In genomic region chr3:120095226-120096165, GRCh38 we compare ENCODE assay signal across 8 cellular contexts. TPM values are rescaled to one million over a fixed set of nuclear protein-coding genes. Genes with fewer than 3 reads are reported as not detected.
DNase-seq lines count a peak whose midpoint lies in the region; ATAC-seq and TF ChIP-seq lines count a peak whose summit lies in the region.

No MANE protein-coding gene starts in this region.

- in situ Hi-C loops in transverse colon (cut with MboI; ENCODE audit: low pct_ligation_motif_present in 1 of 4, low pct_unique_long_range_greater_than_20kb in 1 of 4, low sequenced_read_pairs in 3 of 4) = no loop called here

- H3K4me3 ChIP-seq in NB4 (ENCODE audit: low read depth, low read length) (peak overlapping the region; percentile 99), trophoblast cell (ENCODE audit: low read depth, low read length) (peak overlapping the region; percentile 75), transverse colon (peak overlapping the region; percentile 60 to 86 (median 80))

- peak; percentile 39 for ATAC-seq in HG02571 (IDR thresholded peaks at IDR 0.05; ENCODE audit: unreplicated experiment)

- H2BK5ac ChIP-seq in trophoblast cell (ENCODE audit: low read depth, low read length, poor library complexity) = peak overlapping the region; percentile 100

- H2BK120ac ChIP-seq in trophoblast cell (ENCODE audit: insufficient read depth, low read length, poor library complexity) = peak overlapping the region; percentile 99

- H2AFZ ChIP-seq in trophoblast cell (ENCODE audit: insufficient read depth, low read length, poor library complexity) = peak overlapping the region; percentile 93

- peak overlapping the region; percentile 82 for H3K4me2 ChIP-seq in trophoblast cell (ENCODE audit: low read length)

- peaks cover 26% of the 10 kb centered on the region for H3K79me1 ChIP-seq in trophoblast cell (ENCODE audit: low read length)

- WGBS in trophoblast cell (ENCODE audit: extremely low coverage, insufficient coverage, insufficient read length) = no CpG with 5 or more reads among the region's 59 CpGs
- WGBS in transverse colon (ENCODE audit: low coverage in 1 of 2), 2 donors = 0 to 1% methylated on average over 6 to 42 of the region's 59 CpGs

- peaks cover 18% of the 10 kb centered on the region for H3K79me2 ChIP-seq in trophoblast cell (ENCODE audit: control insufficient read depth, insufficient read depth, low read length, poor library complexity)

- H3K36me3 ChIP-seq in trophoblast cell (ENCODE audit: control insufficient read depth in 1 of 2, insufficient read depth in 2 of 2, low read length in 2 of 2) = no peaks in the 10 kb centered on the region
- no peaks in the 10 kb centered on the region for H3K36me3 ChIP-seq in transverse colon

- H3K14ac ChIP-seq in trophoblast cell (ENCODE audit: low read length) = peak overlapping the region; percentile 100

- H4K8ac ChIP-seq in trophoblast cell (ENCODE audit: low read depth, low read length) = peak overlapping the region; percentile 98

- H3K4me1 ChIP-seq in trophoblast cell (ENCODE audit: control insufficient read depth in 1 of 2, insufficient read depth in 2 of 2, low read length in 2 of 2) (peaks cover 3 to 11% of the 10 kb centered on the region in 2 experiments), transverse colon (peaks cover 3 to 30% (median 22%) of the 10 kb centered on the region in 4 donors)

- peak overlapping the region; percentile 99 for H3K18ac ChIP-seq in trophoblast cell (ENCODE audit: low read length)

- peak overlapping the region; percentile 91 for H3K9ac ChIP-seq in trophoblast cell (ENCODE audit: low read length)

- H3K4ac ChIP-seq in trophoblast cell (ENCODE audit: low read depth, low read length) = peak overlapping the region; percentile 94

- TF ChIP-seq EP300 in transverse colon (IDR thresholded peaks at IDR 0.05; ENCODE audit: low read depth) = no peak

- peak overlapping the region; percentile 97 for H4K12ac ChIP-seq in trophoblast cell (ENCODE audit: low read depth, low read length)

- intact Hi-C loops in cardiac septum (cut with DNase I) (loop anchor here (2.0 to 10.0 kb wide), 3 partner anchors 57 to 649 kb away; partner anchors contain the start of genes GTF2E1 and RABL3), transverse colon (cut with DNase I; ENCODE audit: low total_unique reads) (loop anchor here (5.0 kb wide), 1 partner anchor 252 kb away; the partner anchor contains the start of gene LRRC58)

- TF ChIP-seq CTCF in NB4 (IDR thresholded peaks at IDR 0.05; ENCODE audit: low read depth, low read length) (no peak), transverse colon (IDR thresholded peaks at IDR 0.05) (no peak)

- peak overlapping the region; percentile 44 for H2BK12ac ChIP-seq in trophoblast cell (ENCODE audit: low read length)

- H3K27me3 ChIP-seq in trophoblast cell (ENCODE audit: insufficient read depth, low read length) (no peaks in the 10 kb centered on the region), transverse colon (no peaks in the 10 kb centered on the region)

- peak; percentile 93 for DNase-seq in NB4 (ENCODE audit: low read depth)
- peak; percentile 75 for DNase-seq in SKM-1 treated with dmso at 0.1 percent for 144 hours (lab: John Stamatoyannopoulos, UW; ENCODE audit: unreplicated experiment)
- peak; percentile 70 for DNase-seq in activated naive CD8-positive, alpha-beta T cell treated with anti-CD3 and anti-CD28 coated beads, Interleukin-2, amount 50 U/mL, for 16 hours (ENCODE audit: low read depth, low spot score)
- peak; percentile 93 for DNase-seq in cardiac septum (ENCODE audit: low spot score)
- peak; percentile 91 to 93 for DNase-seq in trophoblast cell
- peak; percentile 93 for DNase-seq in transverse colon

- H2AK5ac ChIP-seq in trophoblast cell (ENCODE audit: low read length) = peak overlapping the region; percentile 99

- peak overlapping the region; percentile 100 for H4K91ac ChIP-seq in trophoblast cell (ENCODE audit: low read depth, low read length)

- H3K9me3 ChIP-seq in trophoblast cell (ENCODE audit: insufficient read depth, low read depth, low read length) = no peaks in the 10 kb centered on the region
- H3K9me3 ChIP-seq in transverse colon = no peaks in the 10 kb centered on the region

- peak overlapping the region; percentile 100 for H3K27ac ChIP-seq in trophoblast cell (ENCODE audit: low read depth, low read length)
- H3K27ac ChIP-seq in transverse colon = peak overlapping the region; percentile 98 to 100 (median 99)

- TF ChIP-seq POLR2A in GM10847 (IDR thresholded peaks at IDR 0.05; ENCODE audit: extremely low read depth, insufficient read length) (peak; percentile 79), NB4 (IDR thresholded peaks at IDR 0.05; ENCODE audit: extremely low read depth, insufficient read length) (peak; percentile 95), transverse colon (IDR thresholded peaks at IDR 0.05) (peak; percentile 99)

- H3K23ac ChIP-seq in trophoblast cell (ENCODE audit: low read length) = no peak overlapping the region

RNA-seq across cellular contexts. Expression of gene GSK3B, which starts 1.2 kb away (rescaled TPM):
- total RNA-seq in cardiac septum = 46.8 TPM
- 241 and 242 TPM in 2 replicates for polyA plus RNA-seq in trophoblast cell (2013)
- total RNA-seq in transverse colon = 10 to 100 TPM; 14.7 to 35.9 (median 24.2) TPM

Comparison
In these comparisons a context has a peak if more than half of its experiments do, and no peak if none do; other contexts are left out.
1. Peak in every context shown above with its lines: DNase-seq, ATAC-seq, H3K4me3 ChIP-seq and H3K27ac ChIP-seq.